ENCODE assay signal across 1 cellular context in the genomic region with DNA sequence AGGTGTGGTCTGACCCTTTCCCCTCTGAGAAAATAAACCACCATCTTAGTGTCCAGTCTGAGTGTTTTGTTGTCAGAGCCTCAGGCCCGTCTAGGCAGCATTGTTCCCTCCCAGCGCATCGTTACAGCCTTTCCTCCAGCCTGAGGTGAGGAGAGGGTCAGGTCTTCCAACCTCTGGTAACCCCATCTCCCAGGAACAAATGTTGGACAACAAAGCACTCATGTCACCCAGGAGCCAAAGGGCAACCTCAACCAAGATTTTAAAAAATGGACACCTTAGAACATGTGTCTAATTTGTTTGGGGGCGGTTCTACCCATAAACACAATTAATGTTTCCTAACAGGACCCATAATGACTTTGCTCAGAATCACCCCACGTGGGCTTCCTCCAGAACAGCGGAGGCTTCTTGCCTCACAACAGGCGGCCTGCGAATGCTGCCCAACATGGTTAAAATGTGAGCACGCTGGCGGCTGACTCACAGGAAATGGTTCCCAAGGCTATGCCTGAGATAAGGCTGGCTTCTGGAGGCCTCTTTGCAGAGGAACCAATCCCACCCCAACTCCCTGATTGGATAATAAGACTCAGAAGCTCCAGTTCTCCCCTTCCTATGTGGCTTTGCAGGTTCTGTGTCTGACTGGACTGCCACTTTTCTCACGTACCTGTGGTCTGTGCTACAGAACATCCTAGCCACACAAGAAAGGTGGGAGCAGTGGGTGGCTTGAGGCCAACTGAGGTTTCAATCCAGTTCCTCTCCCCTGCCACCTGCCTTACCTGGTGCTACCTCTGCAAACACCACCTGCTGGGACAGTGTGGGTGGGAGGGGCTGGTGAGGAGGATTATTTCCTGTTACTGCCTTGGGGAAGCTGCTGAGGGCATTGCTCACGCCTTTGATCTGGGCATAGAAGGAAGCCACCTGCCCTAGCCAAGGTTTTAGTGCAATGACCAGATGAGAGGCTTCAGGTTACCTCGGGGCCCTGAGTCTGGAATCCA.
TF ChIP-seq lines count a peak whose summit lies in the region.

No MANE protein-coding gene starts in this region.

TF ChIP-seq in K562, 482 proteins besides CTCF, POLR2A, EP300 and RAD21 (continued from another document and continues in another):
- 0 out of 2 replicates have a peak, but pooled peaks have one; percentile 42 for TF ChIP-seq ZNF143 (CRISPR knock-in tag; IDR thresholded peaks at IDR 0.05)
- TF ChIP-seq KLF13 (tag; IDR thresholded peaks at IDR 0.05; ENCODE audit: borderline replicate concordance, low read depth): no peak
- no peak for TF ChIP-seq ZFP30 (CRISPR knock-in tag; IDR thresholded peaks at IDR 0.05; ENCODE audit: borderline replicate concordance)
- peak; percentile 70 for TF ChIP-seq NFYB (IDR thresholded peaks at IDR 0.05; ENCODE audit: extremely low read depth, insufficient read length)
- no peak for TF ChIP-seq ZNF77 (CRISPR knock-in tag; IDR thresholded peaks at IDR 0.05)
- TF ChIP-seq, protein P1, sequence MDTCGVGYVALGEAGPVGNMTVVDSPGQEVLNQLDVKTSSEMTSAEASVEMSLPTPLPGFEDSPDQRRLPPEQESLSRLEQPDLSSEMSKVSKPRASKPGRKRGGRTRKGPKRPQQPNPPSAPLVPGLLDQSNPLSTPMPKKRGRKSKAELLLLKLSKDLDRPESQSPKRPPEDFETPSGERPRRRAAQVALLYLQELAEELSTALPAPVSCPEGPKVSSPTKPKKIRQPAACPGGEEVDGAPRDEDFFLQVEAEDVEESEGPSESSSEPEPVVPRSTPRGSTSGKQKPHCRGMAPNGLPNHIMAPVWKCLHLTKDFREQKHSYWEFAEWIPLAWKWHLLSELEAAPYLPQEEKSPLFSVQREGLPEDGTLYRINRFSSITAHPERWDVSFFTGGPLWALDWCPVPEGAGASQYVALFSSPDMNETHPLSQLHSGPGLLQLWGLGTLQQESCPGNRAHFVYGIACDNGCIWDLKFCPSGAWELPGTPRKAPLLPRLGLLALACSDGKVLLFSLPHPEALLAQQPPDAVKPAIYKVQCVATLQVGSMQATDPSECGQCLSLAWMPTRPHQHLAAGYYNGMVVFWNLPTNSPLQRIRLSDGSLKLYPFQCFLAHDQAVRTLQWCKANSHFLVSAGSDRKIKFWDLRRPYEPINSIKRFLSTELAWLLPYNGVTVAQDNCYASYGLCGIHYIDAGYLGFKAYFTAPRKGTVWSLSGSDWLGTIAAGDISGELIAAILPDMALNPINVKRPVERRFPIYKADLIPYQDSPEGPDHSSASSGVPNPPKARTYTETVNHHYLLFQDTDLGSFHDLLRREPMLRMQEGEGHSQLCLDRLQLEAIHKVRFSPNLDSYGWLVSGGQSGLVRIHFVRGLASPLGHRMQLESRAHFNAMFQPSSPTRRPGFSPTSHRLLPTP (IDR thresholded peaks at IDR 0.05; ENCODE audit: borderline replicate concordance, extremely low read depth, insufficient read length): no peak
- TF ChIP-seq TCF7 (IDR thresholded peaks at IDR 0.05; ENCODE audit: borderline replicate concordance): no peak
- TF ChIP-seq ZNF79 (CRISPR knock-in tag; IDR thresholded peaks at IDR 0.05; ENCODE audit: low read depth): 0 out of 2 replicates have a peak, but pooled peaks have one; percentile 37
- TF ChIP-seq HSF4 (CRISPR knock-in tag; IDR thresholded peaks at IDR 0.05; ENCODE audit: borderline replicate concordance): no peak
- TF ChIP-seq, protein P2, sequence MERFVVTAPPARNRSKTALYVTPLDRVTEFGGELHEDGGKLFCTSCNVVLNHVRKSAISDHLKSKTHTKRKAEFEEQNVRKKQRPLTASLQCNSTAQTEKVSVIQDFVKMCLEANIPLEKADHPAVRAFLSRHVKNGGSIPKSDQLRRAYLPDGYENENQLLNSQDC (CRISPR knock-in tag; IDR thresholded peaks at IDR 0.05): no peak
- TF ChIP-seq ZFP36 (IDR thresholded peaks at IDR 0.05; ENCODE audit: low read depth, low read length, partially characterized antibody): no peak
- TF ChIP-seq, protein P3, sequence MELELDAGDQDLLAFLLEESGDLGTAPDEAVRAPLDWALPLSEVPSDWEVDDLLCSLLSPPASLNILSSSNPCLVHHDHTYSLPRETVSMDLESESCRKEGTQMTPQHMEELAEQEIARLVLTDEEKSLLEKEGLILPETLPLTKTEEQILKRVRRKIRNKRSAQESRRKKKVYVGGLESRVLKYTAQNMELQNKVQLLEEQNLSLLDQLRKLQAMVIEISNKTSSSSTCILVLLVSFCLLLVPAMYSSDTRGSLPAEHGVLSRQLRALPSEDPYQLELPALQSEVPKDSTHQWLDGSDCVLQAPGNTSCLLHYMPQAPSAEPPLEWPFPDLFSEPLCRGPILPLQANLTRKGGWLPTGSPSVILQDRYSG (tag; conservative IDR thresholded peaks at IDR 0.05; ENCODE audit: low read depth): peak; percentile 92
- TF ChIP-seq TAL1 (IDR thresholded peaks at IDR 0.05): peak; percentile 44; the same call in 1 of the 2 replicates
- TF ChIP-seq NFATC3 (IDR thresholded peaks at IDR 0.05): no peak
- TF ChIP-seq, protein P4, sequence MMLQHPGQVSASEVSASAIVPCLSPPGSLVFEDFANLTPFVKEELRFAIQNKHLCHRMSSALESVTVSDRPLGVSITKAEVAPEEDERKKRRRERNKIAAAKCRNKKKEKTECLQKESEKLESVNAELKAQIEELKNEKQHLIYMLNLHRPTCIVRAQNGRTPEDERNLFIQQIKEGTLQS (IDR thresholded peaks at IDR 0.05): peak; percentile 87
- TF ChIP-seq, protein P4 (CRISPR knock-in tag; conservative IDR thresholded peaks at IDR 0.05): no peak
- TF ChIP-seq EWSR1 (IDR thresholded peaks at IDR 0.05; ENCODE audit: borderline replicate concordance, low read depth, partially characterized antibody): no peak
- TF ChIP-seq FOXJ3 (CRISPR knock-in tag; IDR thresholded peaks at IDR 0.05): no peak
- TF ChIP-seq TSC22D4 (tag; IDR thresholded peaks at IDR 0.05): no peak
- TF ChIP-seq, protein P5, sequence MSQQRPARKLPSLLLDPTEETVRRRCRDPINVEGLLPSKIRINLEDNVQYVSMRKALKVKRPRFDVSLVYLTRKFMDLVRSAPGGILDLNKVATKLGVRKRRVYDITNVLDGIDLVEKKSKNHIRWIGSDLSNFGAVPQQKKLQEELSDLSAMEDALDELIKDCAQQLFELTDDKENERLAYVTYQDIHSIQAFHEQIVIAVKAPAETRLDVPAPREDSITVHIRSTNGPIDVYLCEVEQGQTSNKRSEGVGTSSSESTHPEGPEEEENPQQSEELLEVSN (IDR thresholded peaks at IDR 0.05; ENCODE audit: borderline replicate concordance in 1 of 2, extremely low read depth in 1 of 2, insufficient read depth in 1 of 2, insufficient read length in 1 of 2, low read depth in 1 of 2, low read length in 1 of 2, poor library complexity in 1 of 2, severe bottlenecking in 1 of 2): peak; percentile 59 to 82
- no peak for TF ChIP-seq ZC3H8 (IDR thresholded peaks at IDR 0.05)
- no peak for TF ChIP-seq POLR2B (IDR thresholded peaks at IDR 0.05; ENCODE audit: low read depth, partially characterized antibody)
- no peak for TF ChIP-seq POLR3A (IDR thresholded peaks at IDR 0.05; ENCODE audit: borderline replicate concordance, extremely low read depth, insufficient read depth, insufficient read length)
- TF ChIP-seq, protein P6, sequence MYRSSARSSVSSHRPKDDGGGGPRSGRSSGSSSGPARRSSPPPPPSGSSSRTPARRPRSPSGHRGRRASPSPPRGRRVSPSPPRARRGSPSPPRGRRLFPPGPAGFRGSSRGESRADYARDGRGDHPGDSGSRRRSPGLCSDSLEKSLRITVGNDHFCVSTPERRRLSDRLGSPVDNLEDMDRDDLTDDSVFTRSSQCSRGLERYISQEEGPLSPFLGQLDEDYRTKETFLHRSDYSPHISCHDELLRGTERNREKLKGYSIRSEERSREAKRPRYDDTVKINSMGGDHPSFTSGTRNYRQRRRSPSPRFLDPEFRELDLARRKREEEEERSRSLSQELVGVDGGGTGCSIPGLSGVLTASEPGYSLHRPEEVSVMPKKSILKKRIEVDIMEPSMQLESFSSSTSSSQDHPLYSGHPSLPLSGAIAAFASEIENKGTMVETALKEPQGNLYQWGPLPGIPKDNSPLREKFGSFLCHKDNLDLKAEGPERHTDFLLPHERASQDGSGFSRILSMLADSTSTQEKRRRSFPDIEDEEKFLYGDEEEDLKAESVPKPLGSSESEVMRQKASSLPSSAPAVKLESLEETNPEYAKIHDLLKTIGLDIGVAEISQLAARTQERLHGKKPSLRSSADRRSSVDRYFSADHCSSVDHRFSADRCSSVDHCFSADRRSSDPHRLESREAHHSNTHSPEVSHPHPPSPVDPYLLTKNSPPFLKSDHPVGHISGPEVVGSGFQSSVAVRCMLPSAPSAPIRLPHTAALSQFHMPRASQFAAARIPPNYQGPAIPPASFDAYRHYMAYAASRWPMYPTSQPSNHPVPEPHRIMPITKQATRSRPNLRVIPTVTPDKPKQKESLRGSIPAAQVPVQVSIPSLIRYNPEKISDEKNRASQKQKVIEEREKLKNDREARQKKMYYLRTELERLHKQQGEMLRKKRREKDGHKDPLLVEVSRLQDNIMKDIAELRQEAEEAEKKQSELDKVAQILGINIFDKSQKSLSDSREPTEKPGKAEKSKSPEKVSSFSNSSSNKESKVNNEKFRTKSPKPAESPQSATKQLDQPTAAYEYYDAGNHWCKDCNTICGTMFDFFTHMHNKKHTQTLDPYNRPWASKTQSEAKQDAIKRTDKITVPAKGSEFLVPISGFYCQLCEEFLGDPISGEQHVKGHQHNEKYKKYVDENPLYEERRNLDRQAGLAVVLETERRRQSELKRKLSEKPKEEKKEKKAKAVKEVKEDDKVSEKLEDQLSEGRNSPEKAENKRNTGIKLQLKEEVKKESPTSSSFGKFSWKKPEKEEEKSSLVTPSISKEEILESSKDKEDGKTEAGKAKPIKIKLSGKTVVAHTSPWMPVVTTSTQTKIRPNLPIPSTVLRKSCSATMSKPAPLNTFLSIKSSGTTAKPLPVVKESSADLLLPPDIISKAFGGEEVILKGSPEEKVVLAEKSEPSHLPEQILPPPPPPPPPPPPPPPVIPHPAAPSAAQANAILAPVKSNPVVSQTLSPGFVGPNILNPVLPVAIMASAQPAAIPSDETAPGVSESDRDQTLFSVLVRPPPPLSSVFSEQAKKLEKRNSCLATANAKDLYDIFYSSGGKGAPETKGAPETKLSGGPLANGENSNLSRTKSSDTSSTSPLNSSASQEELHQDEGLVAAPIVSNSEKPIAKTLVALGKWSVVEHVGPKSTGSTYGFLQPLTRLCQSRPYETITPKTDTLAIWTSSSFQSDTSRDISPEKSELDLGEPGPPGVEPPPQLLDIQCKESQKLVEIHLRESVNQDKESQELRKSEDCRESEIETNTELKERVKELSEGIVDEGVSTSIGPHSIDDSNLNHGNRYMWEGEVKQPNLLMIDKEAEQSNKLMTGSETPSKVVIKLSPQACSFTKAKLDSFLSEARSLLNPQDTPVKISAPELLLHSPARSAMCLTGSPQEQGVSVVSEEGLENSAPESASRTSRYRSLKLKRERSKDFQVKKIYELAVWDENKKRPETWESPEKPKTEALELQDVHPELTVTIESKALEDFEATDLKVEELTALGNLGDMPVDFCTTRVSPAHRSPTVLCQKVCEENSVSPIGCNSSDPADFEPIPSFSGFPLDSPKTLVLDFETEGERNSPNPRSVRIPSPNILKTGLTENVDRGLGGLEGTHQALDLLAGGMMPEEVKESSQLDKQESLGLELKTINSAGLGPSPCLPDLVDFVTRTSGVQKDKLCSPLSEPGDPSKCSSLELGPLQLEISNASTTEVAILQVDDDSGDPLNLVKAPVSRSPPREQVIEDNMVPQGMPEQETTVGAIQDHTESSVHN (IDR thresholded peaks at IDR 0.05; ENCODE audit: borderline replicate concordance in 1 of 2, low read depth in 1 of 2): no peak
- no peak for TF ChIP-seq RBM15 (IDR thresholded peaks at IDR 0.05; ENCODE audit: insufficient read depth, low read length)
- TF ChIP-seq ZNF436 (CRISPR knock-in tag; IDR thresholded peaks at IDR 0.05): no peak
- TF ChIP-seq, protein P7, sequence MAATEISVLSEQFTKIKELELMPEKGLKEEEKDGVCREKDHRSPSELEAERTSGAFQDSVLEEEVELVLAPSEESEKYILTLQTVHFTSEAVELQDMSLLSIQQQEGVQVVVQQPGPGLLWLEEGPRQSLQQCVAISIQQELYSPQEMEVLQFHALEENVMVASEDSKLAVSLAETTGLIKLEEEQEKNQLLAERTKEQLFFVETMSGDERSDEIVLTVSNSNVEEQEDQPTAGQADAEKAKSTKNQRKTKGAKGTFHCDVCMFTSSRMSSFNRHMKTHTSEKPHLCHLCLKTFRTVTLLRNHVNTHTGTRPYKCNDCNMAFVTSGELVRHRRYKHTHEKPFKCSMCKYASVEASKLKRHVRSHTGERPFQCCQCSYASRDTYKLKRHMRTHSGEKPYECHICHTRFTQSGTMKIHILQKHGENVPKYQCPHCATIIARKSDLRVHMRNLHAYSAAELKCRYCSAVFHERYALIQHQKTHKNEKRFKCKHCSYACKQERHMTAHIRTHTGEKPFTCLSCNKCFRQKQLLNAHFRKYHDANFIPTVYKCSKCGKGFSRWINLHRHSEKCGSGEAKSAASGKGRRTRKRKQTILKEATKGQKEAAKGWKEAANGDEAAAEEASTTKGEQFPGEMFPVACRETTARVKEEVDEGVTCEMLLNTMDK (IDR thresholded peaks at IDR 0.05; ENCODE audit: borderline replicate concordance, insufficient read depth, low read depth, low read length, poor library complexity, severe bottlenecking): no peak
- no peak for TF ChIP-seq NR2C1 (IDR thresholded peaks at IDR 0.05)
- TF ChIP-seq NR2C1 (tag; IDR thresholded peaks at IDR 0.05): peak; percentile 70
- peak; percentile 80 for TF ChIP-seq TCF3 (CRISPR knock-in tag; IDR thresholded peaks at IDR 0.05)
- no peak for TF ChIP-seq DNMT1 (IDR thresholded peaks at IDR 0.05)
- TF ChIP-seq POLR2AphosphoS2 (IDR thresholded peaks at IDR 0.05; ENCODE audit: low read length): no peak
- no peak for TF ChIP-seq ZNF507 (tag; conservative IDR thresholded peaks at IDR 0.05)
- TF ChIP-seq, protein P8, sequence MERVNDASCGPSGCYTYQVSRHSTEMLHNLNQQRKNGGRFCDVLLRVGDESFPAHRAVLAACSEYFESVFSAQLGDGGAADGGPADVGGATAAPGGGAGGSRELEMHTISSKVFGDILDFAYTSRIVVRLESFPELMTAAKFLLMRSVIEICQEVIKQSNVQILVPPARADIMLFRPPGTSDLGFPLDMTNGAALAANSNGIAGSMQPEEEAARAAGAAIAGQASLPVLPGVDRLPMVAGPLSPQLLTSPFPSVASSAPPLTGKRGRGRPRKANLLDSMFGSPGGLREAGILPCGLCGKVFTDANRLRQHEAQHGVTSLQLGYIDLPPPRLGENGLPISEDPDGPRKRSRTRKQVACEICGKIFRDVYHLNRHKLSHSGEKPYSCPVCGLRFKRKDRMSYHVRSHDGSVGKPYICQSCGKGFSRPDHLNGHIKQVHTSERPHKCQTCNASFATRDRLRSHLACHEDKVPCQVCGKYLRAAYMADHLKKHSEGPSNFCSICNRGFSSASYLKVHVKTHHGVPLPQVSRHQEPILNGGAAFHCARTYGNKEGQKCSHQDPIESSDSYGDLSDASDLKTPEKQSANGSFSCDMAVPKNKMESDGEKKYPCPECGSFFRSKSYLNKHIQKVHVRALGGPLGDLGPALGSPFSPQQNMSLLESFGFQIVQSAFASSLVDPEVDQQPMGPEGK (CRISPR knock-in tag; IDR thresholded peaks at IDR 0.05; ENCODE audit: borderline replicate concordance): no peak
- TF ChIP-seq, protein P9, sequence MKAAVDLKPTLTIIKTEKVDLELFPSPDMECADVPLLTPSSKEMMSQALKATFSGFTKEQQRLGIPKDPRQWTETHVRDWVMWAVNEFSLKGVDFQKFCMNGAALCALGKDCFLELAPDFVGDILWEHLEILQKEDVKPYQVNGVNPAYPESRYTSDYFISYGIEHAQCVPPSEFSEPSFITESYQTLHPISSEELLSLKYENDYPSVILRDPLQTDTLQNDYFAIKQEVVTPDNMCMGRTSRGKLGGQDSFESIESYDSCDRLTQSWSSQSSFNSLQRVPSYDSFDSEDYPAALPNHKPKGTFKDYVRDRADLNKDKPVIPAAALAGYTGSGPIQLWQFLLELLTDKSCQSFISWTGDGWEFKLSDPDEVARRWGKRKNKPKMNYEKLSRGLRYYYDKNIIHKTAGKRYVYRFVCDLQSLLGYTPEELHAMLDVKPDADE (conservative IDR thresholded peaks at IDR 0.05; ENCODE audit: control insufficient read depth, low read depth, low read length): peak; percentile 92
